8 cellular contexts compared by ENCODE assay signal in the genomic region with DNA sequence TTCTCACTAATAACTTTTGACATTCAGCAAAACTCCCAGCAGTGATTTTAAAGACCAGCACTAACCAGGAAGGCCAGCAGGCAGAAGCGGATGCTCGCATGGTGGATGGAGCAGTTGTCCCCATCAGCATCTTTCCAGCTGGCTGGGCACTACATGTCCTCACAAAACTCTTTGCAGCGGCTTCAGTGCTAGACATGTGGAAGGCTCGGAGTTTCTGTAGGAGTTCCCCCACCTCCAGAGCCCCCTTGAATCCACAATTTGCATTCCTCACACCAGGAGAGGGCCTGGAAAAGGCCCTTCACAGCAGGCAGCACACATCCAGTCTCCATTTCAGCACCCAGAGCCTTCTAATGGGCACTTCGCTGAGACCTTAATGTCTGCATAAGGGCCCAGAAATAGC.
"Had no signal": no experiment of that assay in that cellular context is flagged by ENCODE, and none has a peak within 500 bp of the region (broad histone marks: within the 10 kb centered on the region; RNA-seq: fewer than 3 reads in every experiment).

No MANE protein-coding gene starts in this region.

- H3K4me3 Mint-ChIP-seq: IgD-negative memory B cell had no signal

- H3K4me3 ChIP-seq: K562 had no signal

- H3K27ac Mint-ChIP-seq: IgD-negative memory B cell had no signal

- H3K27ac ChIP-seq: HL-60, KMS-11 had no signal

- H3K4me2 ChIP-seq: KMS-11 had no signal

- H3K4me1 Mint-ChIP-seq: IgD-negative memory B cell had no signal

- H3K9ac ChIP-seq: KMS-11 had no signal

- DNase-seq: IMR-90, KBM-7, KG1 had no signal

- ATAC-seq: HepG2, K562 had no signal
